In the genomic region with DNA sequence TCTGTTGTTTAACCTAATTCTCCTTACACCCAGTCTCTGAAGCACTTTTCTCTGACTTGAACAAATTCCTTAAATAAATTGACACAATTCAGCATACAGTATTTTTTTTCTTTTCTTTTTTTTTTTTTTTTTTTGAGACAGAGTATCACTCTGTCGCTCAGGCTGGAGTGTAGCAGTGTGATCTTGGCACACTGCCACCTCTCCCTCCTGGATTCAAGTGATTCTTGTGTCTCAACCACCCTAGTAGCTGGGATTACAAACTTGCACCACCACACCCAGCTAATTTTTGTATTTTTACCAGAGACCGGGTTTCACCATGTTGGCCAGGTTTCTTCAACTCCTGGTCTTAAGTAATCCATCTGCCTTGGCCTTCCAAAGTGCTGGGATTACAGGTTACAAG, we compare ENCODE assay signal across 7 cellular contexts.
"Had no signal": no experiment of that assay in that cellular context is flagged by ENCODE, and none has a peak within 500 bp of the region (broad histone marks: within the 10 kb centered on the region; RNA-seq: fewer than 3 reads in every experiment).

No MANE protein-coding gene starts in this region.

- H3K27ac ChIP-seq: HL-60, KMS-11 had no signal

- H3K4me3 ChIP-seq: GM23338 had no signal

- DNase-seq: H9, HCEC 1CT, KBM-7 had no signal

- ATAC-seq: GM23338, HepG2 had no signal
